Comparison of ENCODE assay signal across 8 cellular contexts in genomic region chr15:43185161-43186002, GRCh38. TPM values are rescaled to one million over a fixed set of nuclear protein-coding genes. Genes with fewer than 3 reads are reported as not detected.
DNase-seq lines count a peak whose midpoint lies in the region; FAIRE-seq and TF ChIP-seq lines count a peak whose summit lies in the region.

Gene CCNDBP1, plus strand, starts transcription at chr15:43185403. Its CDS starts 96 bp downstream, at chr15:43185499.

- peak within 1 kb of the TSS; percentile 84 for H3K27ac ChIP-seq in neuronal stem cell (replicated peaks; ENCODE audit: low read length)

- H3K18ac ChIP-seq in neuronal stem cell (ENCODE audit: low read length) = peak within 1 kb of the TSS; percentile 95

- H3K4me3 ChIP-seq in H7 (ENCODE audit: insufficient read depth, low read depth, low read length) (peak within 1 kb of the TSS; percentile 84), Loucy (ENCODE audit: low read length, poor library complexity, severe bottlenecking) (peak within 1 kb of the TSS; percentile 88), neuronal stem cell (ENCODE audit: low read length in 2 of 2) (peak within 1 kb of the TSS; percentile 69 to 96)

- no peaks in the 10 kb centered on the region for H3F3A ChIP-seq in Loucy (ENCODE audit: low read depth)

- H3K4ac ChIP-seq in neuronal stem cell (ENCODE audit: low read length) = no peak within 1 kb of the TSS

- H2BK120ac ChIP-seq in neuronal stem cell (ENCODE audit: low read depth, low read length) = no peak within 1 kb of the TSS

- no peak within 1 kb of the TSS for H4K91ac ChIP-seq in neuronal stem cell (ENCODE audit: low read depth, low read length, poor library complexity)

- H3K36me3 ChIP-seq in H7 (replicated peaks; ENCODE audit: control insufficient read depth, insufficient read depth, low read length) (no peaks in the 10 kb centered on the region; the same call in 1 of the 2 replicates), Loucy (ENCODE audit: insufficient read depth, low read length) (peaks cover 13% of the 10 kb centered on the region; the same call in 1 of the 2 replicates), neuronal stem cell (replicated peaks in 1 of 2; ENCODE audit: control insufficient read depth in 2 of 2, insufficient read depth in 2 of 2, low read length in 2 of 2) (peaks cover 4 to 43% of the 10 kb centered on the region in 2 donors)

- H3K9ac ChIP-seq in Loucy (ENCODE audit: low read depth, low read length, poor library complexity, severe bottlenecking) (peak within 1 kb of the TSS; percentile 75), neuronal stem cell (ENCODE audit: low read depth, low read length, poor library complexity) (peak within 1 kb of the TSS; percentile 85)

- H3K4me2 ChIP-seq in Loucy (ENCODE audit: low read depth, low read length, poor library complexity, severe bottlenecking) (peak within 1 kb of the TSS; percentile 87), neuronal stem cell (ENCODE audit: insufficient read depth, low read length, poor library complexity, severe bottlenecking) (peak within 1 kb of the TSS; percentile 89)

- peak; percentile 59 for TF ChIP-seq CTCF in Loucy (conservative IDR thresholded peaks at IDR 0.05; ENCODE audit: low read length)

- WGBS in neuronal stem cell (ENCODE audit: extremely low coverage in 2 of 2, insufficient read length in 2 of 2, insufficient replicate concordance in 1 of 2), 2 donors = no CpG with 5 or more reads among the region's 69 CpGs

- no peak within 1 kb of the TSS for H2BK5ac ChIP-seq in neuronal stem cell (ENCODE audit: low read length)

- no peak for FAIRE-seq in frontal cortex (lab: Jason Lieb, UNC)

- peak within 1 kb of the TSS; percentile 98 for H3K23ac ChIP-seq in neuronal stem cell (ENCODE audit: low read depth, low read length, poor library complexity)

- H3K27me3 ChIP-seq in H7 (ENCODE audit: control insufficient read depth, insufficient read depth, low read length) (no peaks in the 10 kb centered on the region), Loucy (ENCODE audit: insufficient read depth, low read length, poor library complexity, severe bottlenecking) (no peaks in the 10 kb centered on the region), neuronal stem cell (ENCODE audit: control insufficient read depth in 3 of 3, insufficient read depth in 3 of 3, low read depth in 1 of 3, low read length in 3 of 3) (no peaks in the 10 kb centered on the region)

- DNase-seq in GM04503 (ENCODE audit: low read depth) = peak; percentile 51
- DNase-seq in H7 = peak; percentile 98
- DNase-seq in SK-N-DZ (ENCODE audit: low spot score) = peak; percentile 94
- DNase-seq in activated naive CD4-positive, alpha-beta T cell treated with Interleukin-2 at 50 U/mL for 16 hours = peak; percentile 90
- DNase-seq in frontal cortex (ENCODE audit: low spot score in 2 of 2) = peak; percentile 82 to 87
- DNase-seq in neuronal stem cell (ENCODE audit: low spot score) = peak; percentile 86
- DNase-seq in superior temporal gyrus (ENCODE audit: extremely low spot score) = peak; percentile 65

- no peak within 1 kb of the TSS for H2AK5ac ChIP-seq in neuronal stem cell (ENCODE audit: low read depth, low read length)

- H4K20me1 ChIP-seq in Loucy (ENCODE audit: insufficient read depth, low read length, poor library complexity, severe bottlenecking) = peaks cover 19% of the 10 kb centered on the region

- H3K79me2 ChIP-seq in Loucy (ENCODE audit: insufficient read depth, low read length) = peaks cover 25% of the 10 kb centered on the region

- H3K9me3 ChIP-seq in Loucy (ENCODE audit: insufficient read depth, low read depth, low read length) = no peaks in the 10 kb centered on the region
- H3K9me3 ChIP-seq in neuronal stem cell (replicated peaks in 1 of 2; ENCODE audit: control insufficient read depth in 2 of 2, insufficient read depth in 1 of 2, low read depth in 1 of 2, low read length in 2 of 2) = no peaks in the 10 kb centered on the region

- H3K4me1 ChIP-seq in Loucy (ENCODE audit: insufficient read depth, low read length, poor library complexity, severe bottlenecking) (peaks cover 16% of the 10 kb centered on the region), neuronal stem cell (ENCODE audit: control insufficient read depth in 2 of 2, insufficient read depth in 1 of 2, low read depth in 1 of 2, low read length in 2 of 2) (peaks cover 4 to 7% of the 10 kb centered on the region in 2 donors)

- no peak within 1 kb of the TSS for H3K14ac ChIP-seq in neuronal stem cell (ENCODE audit: low read length)

- H3K9me2 ChIP-seq in Loucy (replicated peaks; ENCODE audit: low read depth, low read length) = no peaks in the 10 kb centered on the region

- H2BK15ac ChIP-seq in neuronal stem cell (ENCODE audit: low read length) = no peak within 1 kb of the TSS

- peak within 1 kb of the TSS; percentile 73 for H4K8ac ChIP-seq in neuronal stem cell (ENCODE audit: low read depth, low read length)

- peak within 1 kb of the TSS; percentile 81 for H2AFZ ChIP-seq in Loucy (ENCODE audit: low read length)
- peak within 1 kb of the TSS; percentile 97 for H2AFZ ChIP-seq in neuronal stem cell (ENCODE audit: low read length)

- no peaks in the 10 kb centered on the region for H3K79me1 ChIP-seq in neuronal stem cell (ENCODE audit: low read depth, low read length)

- H2BK12ac ChIP-seq in neuronal stem cell (ENCODE audit: low read length) = no peak within 1 kb of the TSS

RNA-seq across cellular contexts. Expression of gene CCNDBP1, which starts in this region (rescaled TPM):
- 49.7 and 51.3 TPM in 2 replicates for total RNA-seq in H7 (2014; rRNA removed; shearing (Covaris generic))
- 61.2 and 63.4 TPM in 2 replicates for polyA plus RNA-seq in SK-N-DZ (2014; cell fraction: cytosol; rRNA removed)
- 80.5 and 81.7 TPM in 2 replicates for polyA plus RNA-seq in SK-N-DZ (2014; cell fraction: nucleus; rRNA removed)
- 22.4 TPM for total RNA-seq in frontal cortex
- 36.6 TPM for polyA plus RNA-seq in neuronal stem cell (2013, experiment 1 of 2)
- 34.7 TPM for polyA plus RNA-seq in neuronal stem cell (2013, experiment 2 of 2)

Comparison
In these comparisons a context has a peak if more than half of its experiments do, and no peak if none do; other contexts are left out.
1. Peak in every context shown above with its lines: DNase-seq, H3K4me3 ChIP-seq and H3K27ac ChIP-seq.